16 cellular contexts compared by ENCODE assay signal in genomic region chr1:112794654-112795239, GRCh38.
DNase-seq lines count a peak whose midpoint lies in the region; ATAC-seq and TF ChIP-seq lines count a peak whose summit lies in the region.
"Had no signal": no experiment of that assay in that cellular context is flagged by ENCODE, and none has a peak within 500 bp of the region (broad histone marks: within the 10 kb centered on the region; RNA-seq: fewer than 3 reads in every experiment).

No MANE protein-coding gene starts in this region.

- no peak overlapping the region for H2AFZ ChIP-seq in neuronal stem cell (ENCODE audit: low read length)

- H3K27ac ChIP-seq in HUES48 (ENCODE audit: low read depth, low read length), result peak overlapping the region; percentile 88
- H3K27ac ChIP-seq in iPS-18a (ENCODE audit: low read length), result peak overlapping the region; percentile 20
- no peak overlapping the region for H3K27ac ChIP-seq in neuronal stem cell (replicated peaks; ENCODE audit: low read length)
- no peak overlapping the region for H3K27ac ChIP-seq in testis
- H3K27ac ChIP-seq: coronary artery, heart right ventricle, left lung had no signal

- H3K4ac ChIP-seq in neuronal stem cell (ENCODE audit: low read length), result no peak overlapping the region

- H3K27me3 Mint-ChIP-seq in glutamatergic neuron (ENCODE audit: unreplicated experiment), result peaks cover 3% of the 10 kb centered on the region

- ATAC-seq in GM18511 (IDR thresholded peaks at IDR 0.05; ENCODE audit: unreplicated experiment) (peak; percentile 94), GM21619 (IDR thresholded peaks at IDR 0.05; ENCODE audit: unreplicated experiment) (peak; percentile 62)
- ATAC-seq: heart right ventricle, left lung had no signal

- intact Hi-C loops in testis (cut with DNase I; ENCODE audit: low total_unique reads), result no loop called here

- no peaks in the 10 kb centered on the region for H3K79me1 ChIP-seq in neuronal stem cell (ENCODE audit: low read depth, low read length)

- H4K8ac ChIP-seq in neuronal stem cell (ENCODE audit: low read depth, low read length), result no peak overlapping the region

- no peak overlapping the region for H2BK12ac ChIP-seq in neuronal stem cell (ENCODE audit: low read length)

- peaks cover 3% of the 10 kb centered on the region for H3K4me1 Mint-ChIP-seq in glutamatergic neuron (ENCODE audit: low read depth, unreplicated experiment)

- H3K36me3 ChIP-seq in HUES48 (ENCODE audit: control insufficient read depth, insufficient read depth, low read length) (no peaks in the 10 kb centered on the region), iPS-18a (ENCODE audit: control insufficient read depth, low read depth, low read length) (no peaks in the 10 kb centered on the region), neuronal stem cell (replicated peaks in 1 of 2; ENCODE audit: control insufficient read depth in 2 of 2, insufficient read depth in 2 of 2, low read length in 2 of 2) (no peaks in the 10 kb centered on the region), testis (ENCODE audit: low read depth, missing control alignments) (no peaks in the 10 kb centered on the region)
- H3K36me3 ChIP-seq: heart right ventricle, left lung had no signal

- no peaks in the 10 kb centered on the region for H3K9me3 ChIP-seq in HUES48 (ENCODE audit: control insufficient read depth, insufficient read depth, low read length)
- H3K9me3 ChIP-seq in iPS-18a (ENCODE audit: control insufficient read depth, low read depth, low read length), result no peaks in the 10 kb centered on the region
- peaks cover 0 to 2% of the 10 kb centered on the region in 2 donors for H3K9me3 ChIP-seq in neuronal stem cell (replicated peaks in 1 of 2; ENCODE audit: control insufficient read depth in 2 of 2, insufficient read depth in 1 of 2, low read depth in 1 of 2, low read length in 2 of 2)
- H3K9me3 ChIP-seq in testis, result no peaks in the 10 kb centered on the region
- H3K9me3 ChIP-seq: heart right ventricle, left lung had no signal

- DNase-seq in glutamatergic neuron (no peak), NCI-H524 (lab: John Stamatoyannopoulos, UW) (no peak), neuronal stem cell (ENCODE audit: low spot score) (no peak), testis (no peak)
- DNase-seq: activated CD4-positive, alpha-beta memory T cell treated with anti-CD3 and anti-CD28 coated beads, Interleukin-2, amount 10 ng/mL, durations not matched to agents 7 days and 5 days; anterior cingulate cortex; H7; heart right ventricle; left lung; T1000 had no signal

- H3K4me2 ChIP-seq in neuronal stem cell (ENCODE audit: insufficient read depth, low read length, poor library complexity, severe bottlenecking), result no peak overlapping the region

- no peak overlapping the region for H3K14ac ChIP-seq in neuronal stem cell (ENCODE audit: low read length)

- no peaks in the 10 kb centered on the region for H3K9me3 Mint-ChIP-seq in glutamatergic neuron (ENCODE audit: unreplicated experiment)
- H3K9me3 Mint-ChIP-seq: activated CD4-positive, alpha-beta memory T cell treated with anti-CD3 and anti-CD28 coated beads, Interleukin-2, amount 10 ng/mL, durations not matched to agents 7 days and 5 days; activated T-helper 2 cell treated with anti-CD3 and anti-CD28 coated beads, Interferon-gamma antibody, Interleukin-2, Interleukin-4, amounts not matched to agents 10 μg/mL and 5 μg/mL and 100 μg/mL, durations not matched to agents 14 hours and 24 hours and 36 hours had no signal

- WGBS in neuronal stem cell (ENCODE audit: extremely low coverage in 2 of 2, insufficient read length in 2 of 2, insufficient replicate concordance in 1 of 2), 2 donors, result no CpG with 5 or more reads among the region's 4 CpGs
- 56 to 72% methylated on average over 4 of the region's 4 CpGs for WGBS in testis, 2 donors

- no peak overlapping the region for H4K91ac ChIP-seq in neuronal stem cell (ENCODE audit: low read depth, low read length, poor library complexity)

- no peak overlapping the region for H3K18ac ChIP-seq in neuronal stem cell (ENCODE audit: low read length)

- H3K4me1 ChIP-seq in HUES48 (ENCODE audit: control insufficient read depth, insufficient read depth, low read length), result peaks cover 47% of the 10 kb centered on the region
- peaks cover 40% of the 10 kb centered on the region for H3K4me1 ChIP-seq in iPS-18a (ENCODE audit: control insufficient read depth, low read depth, low read length)
- H3K4me1 ChIP-seq in neuronal stem cell (ENCODE audit: control insufficient read depth in 2 of 2, insufficient read depth in 1 of 2, low read depth in 1 of 2, low read length in 2 of 2), result peaks cover 0 to 2% of the 10 kb centered on the region in 2 donors
- peaks cover 15% of the 10 kb centered on the region for H3K4me1 ChIP-seq in testis
- H3K4me1 ChIP-seq: left lung had no signal

- H3K36me3 Mint-ChIP-seq in glutamatergic neuron (ENCODE audit: unreplicated experiment), result peaks cover 7% of the 10 kb centered on the region

- no peak for TF ChIP-seq POLR2A in testis (IDR thresholded peaks at IDR 0.05)

- H2BK15ac ChIP-seq in neuronal stem cell (ENCODE audit: low read length), result no peak overlapping the region

- no peak overlapping the region for H2BK5ac ChIP-seq in neuronal stem cell (ENCODE audit: low read length)

- H3K27me3 ChIP-seq in HUES48 (ENCODE audit: control insufficient read depth, insufficient read depth, low read length) (peaks cover 6% of the 10 kb centered on the region; the same call in 1 of the 2 replicates), iPS-18a (ENCODE audit: control insufficient read depth, insufficient read depth, low read length) (no peaks in the 10 kb centered on the region), neuronal stem cell (ENCODE audit: control insufficient read depth in 3 of 3, insufficient read depth in 3 of 3, low read depth in 1 of 3, low read length in 3 of 3) (peaks cover 0 to 16% (median 0%) of the 10 kb centered on the region in 3 experiments), testis (no peaks in the 10 kb centered on the region)
- H3K27me3 ChIP-seq: heart right ventricle, left lung had no signal

- no peak overlapping the region for H3K9ac ChIP-seq in HUES48 (ENCODE audit: low read depth, low read length)
- H3K9ac ChIP-seq in iPS-18a (ENCODE audit: low read length), result peak overlapping the region; percentile 22
- no peak overlapping the region for H3K9ac ChIP-seq in neuronal stem cell (ENCODE audit: low read depth, low read length, poor library complexity)

- no peak overlapping the region for H2AK5ac ChIP-seq in neuronal stem cell (ENCODE audit: low read depth, low read length)

- TF ChIP-seq CTCF in glutamatergic neuron (IDR thresholded peaks at IDR 0.05; ENCODE audit: partially characterized antibody, unreplicated experiment) (no peak), testis (IDR thresholded peaks at IDR 0.05) (no peak)

- H3K4me3 ChIP-seq in HUES48 (ENCODE audit: low read depth, low read length), result no peak overlapping the region
- no peak overlapping the region for H3K4me3 ChIP-seq in iPS-18a (ENCODE audit: low read length)
- no peak overlapping the region for H3K4me3 ChIP-seq in neuronal stem cell (ENCODE audit: low read length in 2 of 2)
- no peak overlapping the region for H3K4me3 ChIP-seq in testis
- H3K4me3 ChIP-seq: coronary artery, heart right ventricle, left lung had no signal

- H3K23ac ChIP-seq in neuronal stem cell (ENCODE audit: low read depth, low read length, poor library complexity), result no peak overlapping the region

- no peak overlapping the region for H2BK120ac ChIP-seq in neuronal stem cell (ENCODE audit: low read depth, low read length)

- H3K27ac Mint-ChIP-seq in glutamatergic neuron (ENCODE audit: unreplicated experiment), result no peak overlapping the region
- H3K27ac Mint-ChIP-seq: activated CD4-positive, alpha-beta memory T cell treated with anti-CD3 and anti-CD28 coated beads, Interleukin-2, amount 10 ng/mL, durations not matched to agents 7 days and 5 days; activated T-helper 2 cell treated with anti-CD3 and anti-CD28 coated beads, Interferon-gamma antibody, Interleukin-2, Interleukin-4, amounts not matched to agents 10 μg/mL and 5 μg/mL and 100 μg/mL, durations not matched to agents 14 hours and 24 hours and 36 hours had no signal

- no peak overlapping the region for H3K4me3 Mint-ChIP-seq in glutamatergic neuron (ENCODE audit: unreplicated experiment)
- H3K4me3 Mint-ChIP-seq: activated CD4-positive, alpha-beta memory T cell treated with anti-CD3 and anti-CD28 coated beads, Interleukin-2, amount 10 ng/mL, durations not matched to agents 7 days and 5 days had no signal

Comparison
In these comparisons a context has a peak if more than half of its experiments do, and no peak if none do; other contexts are left out.
1. H3K27ac ChIP-seq: peak in HUES48 (single experiment) and iPS-18a (single experiment); none in neuronal stem cell (single experiment) and testis (0 of 2).